30 cellular contexts compared by ENCODE assay signal in the genomic region with DNA sequence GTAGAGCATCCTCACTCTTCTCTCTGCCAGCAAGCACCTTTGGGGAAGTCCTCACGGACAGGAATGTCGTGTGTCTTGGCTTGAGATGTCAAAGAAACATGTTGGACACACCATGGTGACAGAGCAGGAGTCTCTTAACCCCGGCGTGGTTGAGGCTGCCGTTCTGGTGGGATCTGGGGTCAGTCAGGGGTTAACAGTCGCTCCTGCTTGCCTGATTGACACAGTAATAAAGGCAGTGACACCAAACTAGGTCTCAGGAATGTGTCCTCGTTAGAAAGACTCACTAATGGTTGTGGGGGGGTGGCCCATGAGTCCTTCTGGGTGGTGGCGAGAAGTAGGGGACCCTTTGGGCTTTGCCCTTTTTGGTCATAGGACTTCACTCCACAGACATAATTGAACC.
A peak's percentile ranks its signal among the peaks of the same experiment; 100 is the strongest.
DNase-seq lines count a peak whose midpoint lies in the region; ATAC-seq and TF ChIP-seq lines count a peak whose summit lies in the region.
"Had no signal": no experiment of that assay in that cellular context is flagged by ENCODE, and none has a peak within 500 bp of the region (broad histone marks: within the 10 kb centered on the region; RNA-seq: fewer than 3 reads in every experiment).

No MANE protein-coding gene starts in this region.

- H3K9me3 Mint-ChIP-seq in osteocyte (ENCODE audit: unreplicated experiment), result no peaks in the 10 kb centered on the region
- no peaks in the 10 kb centered on the region for H3K9me3 Mint-ChIP-seq in stimulated activated effector memory CD8-positive, alpha-beta T cell treated with anti-CD3 and anti-CD28 coated beads, Interleukin-12 subunit alpha, Interleukin-12 subunit beta, amount 100 ng/mL, for 72 hours
- H3K9me3 Mint-ChIP-seq: activated CD8-positive, alpha-beta T cell treated with anti-CD3 and anti-CD28 coated beads for 36 hours; activated naive CD8-positive, alpha-beta T cell treated with anti-CD3 and anti-CD28 coated beads for 36 hours; dendritic cell treated with granulocyte-macrophage colony-stimulating factor and Interleukin-4, amounts not matched to agents 40 ng/mL and 50 ng/mL, for 4 days; immature natural killer cell; mesothelial cell of epicardium; naive thymus-derived CD8-positive, alpha-beta T cell; stimulated activated naive B cell treated with anti-CD40 and anti-IgM and Interleukin-4, amounts not matched to agents 10 μg/mL and 1 μg/mL and 100 μg/mL, for 72 hours had no signal

- DNase-seq in hepatocyte (ENCODE audit: low spot score) (no peak), osteocyte (ENCODE audit: extremely low spot score, unreplicated experiment) (no peak), A172 (ENCODE audit: low spot score) (no peak)
- DNase-seq in activated T-cell treated with anti-CD3 and anti-CD28 coated beads, Interleukin-2, amount 50 U/mL, for 1 hour, result no peak
- DNase-seq in stimulated activated effector memory CD8-positive, alpha-beta T cell treated with anti-CD3 and anti-CD28 coated beads, Interleukin-12 subunit alpha, Interleukin-12 subunit beta, amount 100 ng/mL, for 72 hours (ENCODE audit: low spot score in 2 of 2), result no peak
- DNase-seq: ACHN; activated CD8-positive, alpha-beta T cell treated with anti-CD3 and anti-CD28 coated beads for 36 hours; activated naive CD8-positive, alpha-beta T cell treated with anti-CD3 and anti-CD28 coated beads for 36 hours; aorta; central memory CD4-positive, alpha-beta T cell; esophagus squamous epithelium; foreskin melanocyte; hippocampal formation; immature natural killer cell; naive thymus-derived CD8-positive, alpha-beta T cell; NCI-H1436; NCI-H2081 treated with DMSO at 0.1 percent for 48 hours; NCI-H82; stimulated activated CD4-positive, alpha-beta T cell treated with anti-CD3 and anti-CD28 coated beads, Interleukin-12 subunit alpha, Interleukin-12 subunit beta, amount 100 ng/mL, for 4 hours; stimulated activated CD4-positive, alpha-beta T cell treated with anti-CD3 and anti-CD28 coated beads, Interleukin-4, amount 100 ng/mL, for 24 hours; stimulated activated naive B cell treated with anti-CD40 and anti-IgM and Interleukin-4, amounts not matched to agents 10 μg/mL and 1 μg/mL and 100 μg/mL, for 72 hours had no signal

- peaks cover 62% of the 10 kb centered on the region for H3K4me1 Mint-ChIP-seq in osteocyte (ENCODE audit: unreplicated experiment)
- H3K4me1 Mint-ChIP-seq in stimulated activated effector memory CD8-positive, alpha-beta T cell treated with anti-CD3 and anti-CD28 coated beads, Interleukin-12 subunit alpha, Interleukin-12 subunit beta, amount 100 ng/mL, for 72 hours, result peaks cover 15% of the 10 kb centered on the region
- H3K4me1 Mint-ChIP-seq: activated naive CD8-positive, alpha-beta T cell treated with anti-CD3 and anti-CD28 coated beads for 36 hours; immature natural killer cell; stimulated activated naive B cell treated with anti-CD40 and anti-IgM and Interleukin-4, amounts not matched to agents 10 μg/mL and 1 μg/mL and 100 μg/mL, for 72 hours had no signal

- 61% methylated on average over 8 of the region's 8 CpGs for WGBS in hepatocyte (ENCODE audit: low lambda C conversion rate, missing lambda C conversion rate)

- peaks cover 0 to 34% (median 0%) of the 10 kb centered on the region in 11 experiments; a peak in 5 of 22 replicates for H3K36me3 ChIP-seq in BLaER1 treated with 17β-estradiol and CSF1 and Interleukin-3, amounts not matched to agents 10 nM and 100 nM
- H3K36me3 ChIP-seq in HUES48 (ENCODE audit: control insufficient read depth, insufficient read depth, low read length) (peaks cover 9% of the 10 kb centered on the region), hepatocyte (replicated peaks; ENCODE audit: insufficient read depth, low read depth) (no peaks in the 10 kb centered on the region)
- H3K36me3 ChIP-seq: esophagus squamous epithelium, right atrium auricular region, thoracic aorta had no signal

- H3K4me2 ChIP-seq in BLaER1 treated with 17β-estradiol and CSF1 and Interleukin-3, amounts not matched to agents 10 nM and 100 nM, result peak overlapping the region in 6 of 11 experiments; percentile 10 to 39 (median 22); a peak in 7 of 22 replicates
- peak overlapping the region; percentile 48 for H3K4me2 ChIP-seq in hepatocyte

- no peaks in the 10 kb centered on the region for H3K27me3 ChIP-seq in BLaER1 treated with 17β-estradiol and CSF1 and Interleukin-3, amounts not matched to agents 10 nM and 100 nM
- no peaks in the 10 kb centered on the region for H3K27me3 ChIP-seq in HUES48 (ENCODE audit: control insufficient read depth, insufficient read depth, low read length)
- no peaks in the 10 kb centered on the region for H3K27me3 ChIP-seq in hepatocyte
- H3K27me3 ChIP-seq: esophagus squamous epithelium, right atrium auricular region had no signal

- TF ChIP-seq CTCF in hepatocyte (IDR thresholded peaks at IDR 0.05; ENCODE audit: poor library complexity), result no peak
- no peak for TF ChIP-seq CTCF in osteocyte (IDR thresholded peaks at IDR 0.05)

- no peaks in the 10 kb centered on the region for H3K9me2 ChIP-seq in hepatocyte (replicated peaks; ENCODE audit: insufficient read depth)

- peaks cover 10% of the 10 kb centered on the region for H3K36me3 Mint-ChIP-seq in osteocyte (ENCODE audit: unreplicated experiment)
- H3K36me3 Mint-ChIP-seq in stimulated activated effector memory CD8-positive, alpha-beta T cell treated with anti-CD3 and anti-CD28 coated beads, Interleukin-12 subunit alpha, Interleukin-12 subunit beta, amount 100 ng/mL, for 72 hours, result no peaks in the 10 kb centered on the region
- H3K36me3 Mint-ChIP-seq: activated naive CD8-positive, alpha-beta T cell treated with anti-CD3 and anti-CD28 coated beads for 36 hours; immature natural killer cell; mesothelial cell of epicardium; naive thymus-derived CD8-positive, alpha-beta T cell; stimulated activated naive B cell treated with anti-CD40 and anti-IgM and Interleukin-4, amounts not matched to agents 10 μg/mL and 1 μg/mL and 100 μg/mL, for 72 hours had no signal

- peak overlapping the region; percentile 38 for H3K27ac Mint-ChIP-seq in osteocyte (ENCODE audit: unreplicated experiment)
- H3K27ac Mint-ChIP-seq in stimulated activated effector memory CD8-positive, alpha-beta T cell treated with anti-CD3 and anti-CD28 coated beads, Interleukin-12 subunit alpha, Interleukin-12 subunit beta, amount 100 ng/mL, for 72 hours, result no peak overlapping the region
- H3K27ac Mint-ChIP-seq: activated CD8-positive, alpha-beta T cell treated with anti-CD3 and anti-CD28 coated beads for 36 hours; activated naive CD8-positive, alpha-beta T cell treated with anti-CD3 and anti-CD28 coated beads for 36 hours; dendritic cell treated with granulocyte-macrophage colony-stimulating factor and Interleukin-4, amounts not matched to agents 40 ng/mL and 50 ng/mL, for 4 days; mesothelial cell of epicardium; naive thymus-derived CD8-positive, alpha-beta T cell; stimulated activated naive B cell treated with anti-CD40 and anti-IgM and Interleukin-4, amounts not matched to agents 10 μg/mL and 1 μg/mL and 100 μg/mL, for 72 hours had no signal

- peaks cover 28 to 73% (median 61%) of the 10 kb centered on the region in 10 experiments for H3K4me1 ChIP-seq in BLaER1 treated with 17β-estradiol and CSF1 and Interleukin-3, amounts not matched to agents 10 nM and 100 nM
- H3K4me1 ChIP-seq in HUES48 (ENCODE audit: control insufficient read depth, insufficient read depth, low read length) (peaks cover 54% of the 10 kb centered on the region), hepatocyte (ENCODE audit: insufficient read depth) (peaks cover 45% of the 10 kb centered on the region)

- no peaks in the 10 kb centered on the region for H3K27me3 Mint-ChIP-seq in osteocyte (ENCODE audit: unreplicated experiment)
- H3K27me3 Mint-ChIP-seq: activated CD8-positive, alpha-beta T cell treated with anti-CD3 and anti-CD28 coated beads for 36 hours had no signal

- no peak overlapping the region for H3K4me3 Mint-ChIP-seq in osteocyte (ENCODE audit: unreplicated experiment)
- no peak overlapping the region for H3K4me3 Mint-ChIP-seq in stimulated activated effector memory CD8-positive, alpha-beta T cell treated with anti-CD3 and anti-CD28 coated beads, Interleukin-12 subunit alpha, Interleukin-12 subunit beta, amount 100 ng/mL, for 72 hours
- H3K4me3 Mint-ChIP-seq: activated CD8-positive, alpha-beta T cell treated with anti-CD3 and anti-CD28 coated beads for 36 hours; activated naive CD8-positive, alpha-beta T cell treated with anti-CD3 and anti-CD28 coated beads for 36 hours; dendritic cell treated with granulocyte-macrophage colony-stimulating factor and Interleukin-4, amounts not matched to agents 40 ng/mL and 50 ng/mL, for 4 days; immature natural killer cell; mesothelial cell of epicardium; naive thymus-derived CD8-positive, alpha-beta T cell; stimulated activated naive B cell treated with anti-CD40 and anti-IgM and Interleukin-4, amounts not matched to agents 10 μg/mL and 1 μg/mL and 100 μg/mL, for 72 hours had no signal

- H4K20me1 ChIP-seq in BLaER1 treated with 17β-estradiol and CSF1 and Interleukin-3, amounts not matched to agents 10 nM and 100 nM, result peaks cover 88 to 100% (median 100%) of the 10 kb centered on the region in 11 experiments
- peaks cover 89% of the 10 kb centered on the region for H4K20me1 ChIP-seq in hepatocyte (ENCODE audit: insufficient read depth, poor library complexity, severe bottlenecking)

- no peak overlapping the region for H3K27ac ChIP-seq in BLaER1 treated with 17β-estradiol and CSF1 and Interleukin-3, amounts not matched to agents 10 nM and 100 nM
- H3K27ac ChIP-seq in HUES48 (ENCODE audit: low read depth, low read length) (peak overlapping the region; percentile 45), hepatocyte (peak overlapping the region; percentile 82)
- H3K27ac ChIP-seq: C4-2B, parathyroid adenoma had no signal

- no peaks in the 10 kb centered on the region for H3K9me3 ChIP-seq in BLaER1 treated with 17β-estradiol and CSF1 and Interleukin-3, amounts not matched to agents 10 nM and 100 nM (replicated peaks in 1 of 11)
- H3K9me3 ChIP-seq in HUES48 (ENCODE audit: control insufficient read depth, insufficient read depth, low read length) (no peaks in the 10 kb centered on the region), hepatocyte (ENCODE audit: low read depth) (no peaks in the 10 kb centered on the region)
- H3K9me3 ChIP-seq: esophagus squamous epithelium, right atrium auricular region, thoracic aorta had no signal

- no peak overlapping the region for H3K9ac ChIP-seq in BLaER1 treated with 17β-estradiol and CSF1 and Interleukin-3, amounts not matched to agents 10 nM and 100 nM
- H3K9ac ChIP-seq in HUES48 (ENCODE audit: low read depth, low read length), result no peak overlapping the region
- H3K9ac ChIP-seq: parathyroid adenoma had no signal

- no peak overlapping the region for H2AFZ ChIP-seq in hepatocyte
- H2AFZ ChIP-seq: parathyroid adenoma had no signal

- peaks cover 99% of the 10 kb centered on the region for H3K79me2 ChIP-seq in hepatocyte

- no peak overlapping the region for H3K4me3 ChIP-seq in BLaER1 treated with 17β-estradiol and CSF1 and Interleukin-3, amounts not matched to agents 10 nM and 100 nM
- H3K4me3 ChIP-seq in HUES48 (ENCODE audit: low read depth, low read length), result no peak overlapping the region
- no peak overlapping the region for H3K4me3 ChIP-seq in hepatocyte
- H3K4me3 ChIP-seq: esophagus squamous epithelium, right atrium auricular region, thoracic aorta had no signal

- no peak for ATAC-seq in GM21825 (IDR thresholded peaks at IDR 0.05; ENCODE audit: unreplicated experiment)
- no peak for ATAC-seq in stimulated activated effector memory CD8-positive, alpha-beta T cell treated with anti-CD3 and anti-CD28 coated beads, Interleukin-12 subunit alpha, Interleukin-12 subunit beta, amount 100 ng/mL, for 72 hours
- ATAC-seq: activated CD8-positive, alpha-beta T cell treated with anti-CD3 and anti-CD28 coated beads for 36 hours; naive thymus-derived CD8-positive, alpha-beta T cell; stimulated activated naive B cell treated with anti-CD40 and anti-IgM and Interleukin-4, amounts not matched to agents 10 μg/mL and 1 μg/mL and 100 μg/mL, for 72 hours had no signal

Comparison
In these comparisons a context has a peak if more than half of its experiments do, and no peak if none do; other contexts are left out.
1. H3K27ac ChIP-seq: peak in HUES48 (single experiment) and hepatocyte (single experiment); none in BLaER1 treated with 17β-estradiol and CSF1 and Interleukin-3, amounts not matched to agents 10 nM and 100 nM (0 of 11).